27 cellular contexts compared by ENCODE assay signal in the genomic region with DNA sequence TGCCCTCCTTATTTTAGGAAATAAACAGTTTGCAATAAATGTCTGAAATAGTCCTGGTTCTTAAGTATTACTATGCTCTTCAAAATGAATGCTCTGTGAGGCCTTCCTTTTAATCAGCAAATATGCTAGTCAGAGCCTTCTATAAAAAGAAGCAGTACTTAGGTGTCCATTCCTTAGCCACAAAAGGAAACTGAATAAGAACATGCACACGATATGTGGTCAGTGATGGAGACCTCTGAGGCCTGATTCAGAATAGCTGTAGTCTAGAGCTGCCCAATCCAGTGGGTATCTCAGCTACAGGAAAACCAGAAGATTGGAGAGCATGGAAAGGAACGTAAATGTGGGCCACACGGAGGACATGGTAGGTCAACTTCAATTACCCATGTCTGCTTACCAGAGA.
"Had no signal": no experiment of that assay in that cellular context is flagged by ENCODE, and none has a peak within 500 bp of the region (broad histone marks: within the 10 kb centered on the region; RNA-seq: fewer than 3 reads in every experiment).

No MANE protein-coding gene starts in this region.

- H3K36me3 ChIP-seq: brain microvascular endothelial cell, left lung, transverse colon, vagina had no signal

- ATAC-seq: activated CD8-positive, alpha-beta T cell treated with anti-CD3 and anti-CD28 coated beads for 36 hours; activated naive CD4-positive, alpha-beta T cell treated with anti-CD3 and anti-CD28 coated beads, Interleukin-2, amount 50 U/mL, for 72 hours; left lung; mucosa of descending colon; naive thymus-derived CD8-positive, alpha-beta T cell; right cardiac atrium; WTC11 had no signal

- DNase-seq: activated CD4-positive, alpha-beta T cell treated with anti-CD3 and anti-CD28 coated beads for 4 hours; activated CD8-positive, alpha-beta memory T cell treated with anti-CD3 and anti-CD28 coated beads, Interleukin-2, amount 50 U/mL, for 4 hours; activated CD8-positive, alpha-beta T cell treated with anti-CD3 and anti-CD28 coated beads for 36 hours; activated gamma-delta T cell; activated T-cell treated with anti-CD3 and anti-CD28 coated beads, Interleukin-2, amount 50 U/mL, for 48 hours; amniotic stem cell; brain microvascular endothelial cell; cerebellar nuclear complex; effector CD8-positive, alpha-beta T cell; foreskin fibroblast; hippocampal formation; left lung; mucosa of descending colon; naive thymus-derived CD8-positive, alpha-beta T cell; occipital lobe; right cardiac atrium; small intestine; stimulated activated CD4-positive, alpha-beta T cell treated with anti-CD3 and anti-CD28 coated beads, Interleukin-4, amount 100 ng/mL, for 24 hours; stimulated activated naive CD4-positive, alpha-beta T cell treated with Interleukin-2 at 50 U/mL for 16 hours; substantia nigra; transverse colon had no signal

- H3K27ac ChIP-seq: brain microvascular endothelial cell, left lung, transverse colon, vagina had no signal

- H3K4me3 Mint-ChIP-seq: activated CD8-positive, alpha-beta T cell treated with anti-CD3 and anti-CD28 coated beads for 36 hours; naive thymus-derived CD8-positive, alpha-beta T cell; WTC11 had no signal

- H3K27ac Mint-ChIP-seq: activated CD8-positive, alpha-beta T cell treated with anti-CD3 and anti-CD28 coated beads for 36 hours; naive thymus-derived CD8-positive, alpha-beta T cell; progenitor cell of endocrine pancreas; WTC11 had no signal

- H3K4me1 ChIP-seq: left lung, transverse colon, vagina had no signal

- H3K27me3 Mint-ChIP-seq: activated CD8-positive, alpha-beta T cell treated with anti-CD3 and anti-CD28 coated beads for 36 hours; naive thymus-derived CD8-positive, alpha-beta T cell; progenitor cell of endocrine pancreas had no signal

- H3K9me3 ChIP-seq: left lung, mucosa of descending colon, transverse colon, vagina had no signal

- H3K36me3 Mint-ChIP-seq: WTC11 had no signal

- H3K9me3 Mint-ChIP-seq: activated CD8-positive, alpha-beta T cell treated with anti-CD3 and anti-CD28 coated beads for 36 hours had no signal

- H3K27me3 ChIP-seq: brain microvascular endothelial cell, left lung, transverse colon, vagina had no signal

- H3K4me3 ChIP-seq: left lung, mucosa of descending colon, transverse colon, vagina had no signal

- H3K4me1 Mint-ChIP-seq: WTC11 had no signal

- FAIRE-seq: keratinocyte, small intestine, TTC549 had no signal
